Comparison of ENCODE assay signal across 8 cellular contexts in the genomic region with DNA sequence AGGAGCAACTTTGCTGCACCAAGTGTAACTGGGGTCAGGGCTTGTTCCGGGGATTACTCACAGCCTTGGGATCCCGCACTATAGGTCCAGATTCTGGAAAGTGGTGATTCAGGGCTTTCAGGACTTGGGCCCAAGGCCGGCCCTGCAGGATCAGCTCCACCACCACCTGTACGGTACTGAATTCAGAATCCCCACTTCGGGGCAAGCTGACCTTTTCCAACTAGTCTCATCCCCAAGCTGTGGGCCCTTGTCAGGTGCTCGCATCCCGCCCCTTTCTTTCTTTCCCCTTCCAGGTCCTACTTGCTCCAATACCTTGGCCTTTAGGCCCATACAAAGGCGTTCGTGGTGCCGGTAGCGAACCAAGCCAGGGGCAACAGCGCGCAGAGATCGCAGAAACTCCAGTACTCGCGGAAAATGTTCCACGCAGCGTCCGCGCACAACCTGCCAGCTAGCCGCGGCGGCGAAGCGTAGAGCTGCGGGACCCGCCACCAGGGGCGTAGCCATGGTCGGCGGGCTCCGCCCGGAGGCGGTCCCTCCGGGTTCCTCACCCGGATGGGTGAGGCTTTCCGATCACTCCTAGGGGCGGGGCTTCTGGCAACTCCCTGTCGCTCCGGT. TPM values are rescaled to one million over a fixed set of nuclear protein-coding genes. Genes with fewer than 3 reads are reported as not detected.
DNase-seq lines count a peak whose midpoint lies in the region; ATAC-seq and TF ChIP-seq lines count a peak whose summit lies in the region.

No MANE protein-coding gene starts in this region.

- TSS peak; percentile 60 for BruUV-seq in OCI-LY7 (replicated peaks; lab: Mats Ljungman, UMichigan)

- peaks cover 32 to 76% (median 65%) of the 10 kb centered on the region in 4 donors for H3K4me1 Mint-ChIP-seq in naive thymus-derived CD8-positive, alpha-beta T cell

- TF ChIP-seq CTCF in OCI-LY7 (conservative IDR thresholded peaks at IDR 0.05; ENCODE audit: low read length) = peak; percentile 35; the same call in 1 of the 2 replicates

- no peaks in the 10 kb centered on the region for H3K27me3 Mint-ChIP-seq in naive thymus-derived CD8-positive, alpha-beta T cell

- H3K9me3 ChIP-seq in OCI-LY7 (ENCODE audit: low read length) = no peaks in the 10 kb centered on the region

- DNase-seq in DMS 273 (lab: John Stamatoyannopoulos, UW; ENCODE audit: unreplicated experiment) (peak; percentile 97), HS-27A (ENCODE audit: low read depth) (peak; percentile 91), OCI-LY7 (ENCODE audit: low spot score) (peak; percentile 96), activated T-helper 1 cell treated with Interleukin-2 at 50 U/mL for 16 hours (ENCODE audit: low read depth) (peak; percentile 88), fibroblast of gingiva (ENCODE audit: low read depth) (peak; percentile 89)
- DNase-seq in naive thymus-derived CD8-positive, alpha-beta T cell = peak in 9 of 10 donors; percentile 89 to 97 (median 92)
- DNase-seq in stimulated activated naive CD8-positive, alpha-beta T cell treated with anti-CD3 and anti-CD28 coated beads, Interleukin-15, Interleukin-2, amounts not matched to agents 100 U/mL and 50 U/mL, for 24 hours = peak; percentile 95

- intact Hi-C loops in OCI-LY7 (cut with micrococcal nuclease; ENCODE audit: unreplicated experiment) = loop anchor here (1.0 to 5.0 kb wide), 5 partner anchors 29 to 230 kb away; partner anchors contain the start of genes IPO4 and RABGGTA

- H3K4me3 ChIP-seq in OCI-LY7 (ENCODE audit: low read depth, low read length, poor library complexity, severe bottlenecking) = peak overlapping the region; percentile 82

- no peaks in the 10 kb centered on the region for H3K9me2 ChIP-seq in OCI-LY7 (ENCODE audit: insufficient read depth, low read length)

- H4K20me1 ChIP-seq in OCI-LY7 (ENCODE audit: insufficient read depth, low read length) = no peaks in the 10 kb centered on the region

- H3K36me3 ChIP-seq in OCI-LY7 (ENCODE audit: insufficient read depth, low read length) = peaks cover 43% of the 10 kb centered on the region

- no peaks in the 10 kb centered on the region for H3K9me3 Mint-ChIP-seq in naive thymus-derived CD8-positive, alpha-beta T cell

- POLR2A ChIA-PET in OCI-LY7 (lab: Charles Lee) = interaction anchor here (0.7 to 2.3 kb wide), 25 partner anchors 9 to 200 kb away, joined by 3 to 25 read pairs (median 5); partner anchors contain the start of genes CHMP4A, DCAF11, DHRS1 and EMC9
- POLR2A ChIA-PET in naive thymus-derived CD8-positive, alpha-beta T cell (lab: Charles Lee) = interaction anchor here (0.7 to 3.9 kb wide), 26 partner anchors 10 to 940 kb away, joined by 3 to 73 read pairs (median 12); partner anchors contain the start of genes CBLN3, CHMP4A, CIDEB and DCAF11

- peak overlapping the region; percentile 52; the same call in 1 of the 2 replicates for H2AFZ ChIP-seq in OCI-LY7 (ENCODE audit: low read length)

- peak overlapping the region; percentile 96 to 100 (median 100) for H3K27ac Mint-ChIP-seq in naive thymus-derived CD8-positive, alpha-beta T cell

- H3K27ac ChIP-seq in OCI-LY7 (ENCODE audit: low read depth, low read length, poor library complexity, severe bottlenecking) = peak overlapping the region; percentile 90

- ATAC-seq in GM21367 (IDR thresholded peaks at IDR 0.05; ENCODE audit: unreplicated experiment) = peak; percentile 71
- ATAC-seq in naive thymus-derived CD8-positive, alpha-beta T cell = peak; percentile 83 to 84
- ATAC-seq in stimulated activated naive CD8-positive, alpha-beta T cell treated with anti-CD3 and anti-CD28 coated beads, Interleukin-15, Interleukin-2, amounts not matched to agents 100 U/mL and 50 U/mL, for 24 hours = peak; percentile 88

- peaks cover 28% of the 10 kb centered on the region for H3K4me1 ChIP-seq in OCI-LY7 (ENCODE audit: insufficient read depth, low read length, poor library complexity, severe bottlenecking)

- peaks cover 3 to 48% (median 10%) of the 10 kb centered on the region in 3 donors for H3K36me3 Mint-ChIP-seq in naive thymus-derived CD8-positive, alpha-beta T cell

- H3K4me3 Mint-ChIP-seq in naive thymus-derived CD8-positive, alpha-beta T cell = peak overlapping the region; percentile 83 to 99 (median 97)

- peaks cover 16% of the 10 kb centered on the region; the same call in 1 of the 2 replicates for H3K79me2 ChIP-seq in OCI-LY7 (ENCODE audit: insufficient read depth, low read depth, low read length)

- peak overlapping the region; percentile 92 for H3K4me2 ChIP-seq in OCI-LY7 (ENCODE audit: low read length)

- CTCF ChIA-PET in OCI-LY7 (lab: Charles Lee; ENCODE audit: unreplicated experiment) = interaction anchor here (0.8 to 2.2 kb wide), 6 partner anchors 22 to 95 kb away, joined by 3 to 17 read pairs (median 6); partner anchors contain the start of genes CIDEB, DHRS1, NOP9 and PSME2

RNA-seq across cellular contexts. Expression of gene TINF2, which starts 0.5 kb away (rescaled TPM):
- 63.9 and 70.1 TPM in 2 replicates for total RNA-seq in OCI-LY7 (2014; rRNA removed; shearing (Covaris generic))
- 76.1 and 77.5 TPM in 2 replicates for total RNA-seq in OCI-LY7 (2022)
- 100 to 1,000 TPM; 125 to 136 TPM for total RNA-seq in naive thymus-derived CD8-positive, alpha-beta T cell
- 100 to 1,000 TPM; 116 to 154 (median 150) TPM for polyA plus RNA-seq in naive thymus-derived CD8-positive, alpha-beta T cell

RNA-seq across cellular contexts. Expression of gene GMPR2, which starts 9.2 kb away (rescaled TPM):
- total RNA-seq in OCI-LY7 (2014; rRNA removed; shearing (Covaris generic)) = 39.4 and 51.4 TPM in 2 replicates
- total RNA-seq in OCI-LY7 (2022) = 61.4 and 62.3 TPM in 2 replicates
- total RNA-seq in naive thymus-derived CD8-positive, alpha-beta T cell = 10 to 100 TPM; 76.4 to 78.6 TPM
- 100 to 1,000 TPM in 1 of 3 donors, 10 to 100 TPM in 2; 79.7 to 111 (median 85.4) TPM for polyA plus RNA-seq in naive thymus-derived CD8-positive, alpha-beta T cell

RNA-seq across cellular contexts. Expression of gene NEDD8, which starts 9.8 kb away (rescaled TPM):
- 167 and 285 TPM in 2 replicates for total RNA-seq in OCI-LY7 (2014; rRNA removed; shearing (Covaris generic))
- total RNA-seq in OCI-LY7 (2022) = 174 and 182 TPM in 2 replicates
- total RNA-seq in naive thymus-derived CD8-positive, alpha-beta T cell = 100 to 1,000 TPM in 1 of 2 experiments, 10 to 100 TPM in 1; 96.8 to 107 TPM
- polyA plus RNA-seq in naive thymus-derived CD8-positive, alpha-beta T cell = 100 to 1,000 TPM; 302 to 320 (median 319) TPM

RNA-seq across cellular contexts. Expression of gene TGM1, which starts 21.0 kb away (rescaled TPM):
- 3.0 and 5.2 TPM in 2 replicates for total RNA-seq in OCI-LY7 (2014; rRNA removed; shearing (Covaris generic))
- 5.4 and 7.0 TPM in 2 replicates for total RNA-seq in OCI-LY7 (2022)
- 1 to 10 TPM; 6.5 to 6.9 TPM for total RNA-seq in naive thymus-derived CD8-positive, alpha-beta T cell
- under 1 TPM in 1 of 3 donors, not detected in 2; 0.13 TPM for polyA plus RNA-seq in naive thymus-derived CD8-positive, alpha-beta T cell

RNA-seq across cellular contexts. Expression of gene MDP1, which starts 26.1 kb away (rescaled TPM):
- total RNA-seq in OCI-LY7 (2014; rRNA removed; shearing (Covaris generic)) = 21.5 and 23.2 TPM in 2 replicates
- total RNA-seq in OCI-LY7 (2022) = 26.6 and 30.9 TPM in 2 replicates
- 10 to 100 TPM; 13.7 to 15.3 TPM for total RNA-seq in naive thymus-derived CD8-positive, alpha-beta T cell
- 10 to 100 TPM; 33.8 to 39.1 (median 34.5) TPM for polyA plus RNA-seq in naive thymus-derived CD8-positive, alpha-beta T cell

Comparison
In these comparisons a context has a peak if more than half of its experiments do, and no peak if none do; other contexts are left out.
1. Peak in every context shown above with its lines: DNase-seq, ATAC-seq, H3K4me3 ChIP-seq and H3K27ac ChIP-seq.